Comparison of ENCODE assay signal across 13 cellular contexts in genomic region chr17:49275981-49276380, GRCh38. TPM values are rescaled to one million over a fixed set of nuclear protein-coding genes. Genes with fewer than 3 reads are reported as not detected.
"Had no signal": no experiment of that assay in that cellular context is flagged by ENCODE, and none has a peak within 500 bp of the region (broad histone marks: within the 10 kb centered on the region; RNA-seq: fewer than 3 reads in every experiment).

No MANE protein-coding gene starts in this region.

RNA-seq across cellular contexts. Expression of gene PHOSPHO1, which starts 45.4 kb away (rescaled TPM):
- total RNA-seq: activated CD4-positive, alpha-beta memory T cell treated with anti-CD3 and anti-CD28 coated beads, Interleukin-2, amount 10 ng/mL, durations not matched to agents 7 days and 5 days; activated CD4-positive, alpha-beta T cell treated with anti-CD3 and anti-CD28 coated beads for 36 hours; activated CD4-positive, alpha-beta T cell treated with anti-CD3 and anti-CD28 coated beads, Interleukin-2, amount 10 ng/mL, durations not matched to agents 7 days and 5 days; activated CD8-positive, alpha-beta memory T cell treated with anti-CD3 and anti-CD28 coated beads, Interleukin-2, amount 10 ng/mL, durations not matched to agents 7 days and 5 days; activated CD8-positive, alpha-beta T cell treated with anti-CD3 and anti-CD28 coated beads, Interleukin-2, amount 10 ng/mL, durations not matched to agents 7 days and 5 days; activated naive CD8-positive, alpha-beta T cell treated with anti-CD3 and anti-CD28 coated beads, Interleukin-2, amount 10 ng/mL, durations not matched to agents 7 days and 5 days; activated T-helper 2 cell treated with anti-CD3 and anti-CD28 coated beads, Interferon-gamma antibody, Interleukin-2, Interleukin-4, amounts not matched to agents 10 μg/mL and 5 μg/mL and 100 μg/mL, durations not matched to agents 14 hours and 24 hours and 36 hours; ascending aorta; bronchial epithelial cell; cardiac muscle cell; T-helper 1 cell treated with Interleukin-12 subunit alpha and Interleukin-12 subunit beta and Interleukin-4 antibody, amounts not matched to agents 30 ng/mL and 1 ng/mL, for 36 hours; T-helper 17 cell; T-helper 2 cell treated with Interferon-gamma antibody and Interleukin-4, amounts not matched to agents 100 ng/mL and 5 ng/mL, for 36 hours had no signal
- polyA plus RNA-seq: cardiac muscle cell had no signal
